ENCODE assay signal across 12 cellular contexts in genomic region chr17:42660692-42661345, GRCh38. TPM values are rescaled to one million over a fixed set of nuclear protein-coding genes. Genes with fewer than 3 reads are reported as not detected.
DNase-seq lines count a peak whose midpoint lies in the region; ATAC-seq, FAIRE-seq and TF ChIP-seq lines count a peak whose summit lies in the region.
"Had no signal": no experiment of that assay in that cellular context is flagged by ENCODE, and none has a peak within 500 bp of the region (broad histone marks: within the 10 kb centered on the region; RNA-seq: fewer than 3 reads in every experiment).

No MANE protein-coding gene starts in this region.

- DNase-seq in AG08396 (ENCODE audit: low spot score), result peak; percentile 66
- DNase-seq in HTR-8/SVneo (ENCODE audit: insufficient read length, low spot score), result peak; percentile 86
- DNase-seq in MCF 10A (ENCODE audit: unreplicated experiment), result peak; percentile 81
- DNase-seq in myocyte (ENCODE audit: low read depth), result peak; percentile 43
- no peak for DNase-seq in WERI-Rb-1
- no peak for DNase-seq in activated T-cell treated with anti-CD3 and anti-CD28 coated beads, Interleukin-2, amount 50 U/mL, for 24 hours
- no peak for DNase-seq in T1000 (lab: John Stamatoyannopoulos, UW)
- DNase-seq: NCI-H2171, substantia nigra had no signal

- no peak for ATAC-seq in GM18868 (IDR thresholded peaks at IDR 0.05; ENCODE audit: unreplicated experiment)

- no peak for FAIRE-seq in HTR-8/SVneo (lab: Jason Lieb, UNC)
- FAIRE-seq: D721Med had no signal

- no peak overlapping the region for H3K4me3 ChIP-seq in WERI-Rb-1 (ENCODE audit: low read depth, low read length)
- H3K4me3 ChIP-seq: skin epidermis had no signal

- peaks cover 34% of the 10 kb centered on the region for H3K36me3 ChIP-seq in WERI-Rb-1

- peaks cover 44% of the 10 kb centered on the region for H3K36me3 Mint-ChIP-seq in MCF 10A (ENCODE audit: insufficient read depth, unreplicated experiment)
- peaks cover 9% of the 10 kb centered on the region for H3K36me3 Mint-ChIP-seq in activated T-cell treated with anti-CD3 and anti-CD28 coated beads, Interleukin-2, amount 50 U/mL, for 24 hours (ENCODE audit: low read depth)

- TF ChIP-seq CTCF in MCF 10A (IDR thresholded peaks at IDR 0.05; ENCODE audit: unreplicated experiment) (no peak), WERI-Rb-1 (IDR thresholded peaks at IDR 0.05; ENCODE audit: low read depth, low read length) (no peak)

- no TSS peak for BruUV-seq in MCF 10A (replicated peaks; lab: Mats Ljungman, UMichigan)

- H3K27me3 Mint-ChIP-seq in MCF 10A (ENCODE audit: insufficient read depth, unreplicated experiment), result no peaks in the 10 kb centered on the region
- no peaks in the 10 kb centered on the region for H3K27me3 Mint-ChIP-seq in activated T-cell treated with anti-CD3 and anti-CD28 coated beads, Interleukin-2, amount 50 U/mL, for 24 hours

- peak overlapping the region; percentile 41 for H3K27ac Mint-ChIP-seq in MCF 10A (ENCODE audit: low read depth, unreplicated experiment)
- no peak overlapping the region for H3K27ac Mint-ChIP-seq in activated T-cell treated with anti-CD3 and anti-CD28 coated beads, Interleukin-2, amount 50 U/mL, for 24 hours

- POLR2A ChIA-PET in MCF 10A (lab: Yijun Ruan, JAX), result interaction anchor here (0.6 to 5.4 kb wide), 14 partner anchors 9 to 643 kb away, joined by 3 to 58 read pairs (median 4); partner anchors contain the start of genes BECN1, DNAJC7, PLEKHH3 and PSMC3IP

- CTCF ChIA-PET in MCF 10A (lab: Yijun Ruan, JAX), result interaction anchor here (0.7 to 2.5 kb wide), 4 partner anchors 14 to 83 kb away, joined by 4 to 9 read pairs (median 7); partner anchors contain the start of gene PSMC3IP

- no peaks in the 10 kb centered on the region for H3K9me3 Mint-ChIP-seq in MCF 10A (ENCODE audit: unreplicated experiment)
- H3K9me3 Mint-ChIP-seq in activated T-cell treated with anti-CD3 and anti-CD28 coated beads, Interleukin-2, amount 50 U/mL, for 24 hours, result no peaks in the 10 kb centered on the region

- H3K9me3 ChIP-seq in WERI-Rb-1 (ENCODE audit: severe bottlenecking), result peaks cover 5% of the 10 kb centered on the region

- peak overlapping the region; percentile 88 for H3K4me3 Mint-ChIP-seq in MCF 10A (ENCODE audit: unreplicated experiment)
- no peak overlapping the region for H3K4me3 Mint-ChIP-seq in activated T-cell treated with anti-CD3 and anti-CD28 coated beads, Interleukin-2, amount 50 U/mL, for 24 hours

- intact Hi-C loops in MCF 10A (cut with micrococcal nuclease), result no loop called here

- no peaks in the 10 kb centered on the region for H3K27me3 ChIP-seq in WERI-Rb-1 (ENCODE audit: insufficient read depth, low read depth, severe bottlenecking)

- H3K27ac ChIP-seq in WERI-Rb-1, result no peak overlapping the region

- H3K4me1 Mint-ChIP-seq in MCF 10A (ENCODE audit: insufficient read depth, unreplicated experiment), result peaks cover 16% of the 10 kb centered on the region
- H3K4me1 Mint-ChIP-seq in activated T-cell treated with anti-CD3 and anti-CD28 coated beads, Interleukin-2, amount 50 U/mL, for 24 hours (ENCODE audit: low read depth), result peaks cover 25% of the 10 kb centered on the region

RNA-seq across cellular contexts. Expression of gene TUBG2, which starts 1.7 kb away (rescaled TPM):
- total RNA-seq in MCF 10A (2022) (21.3 and 23.4 TPM in 2 replicates), myocyte (16.7 and 21.3 TPM in 2 replicates)
- polyA plus RNA-seq in myocyte (2012), result 33.1 TPM

RNA-seq across cellular contexts. Expression of gene PLEKHH3, which starts 16.0 kb away (rescaled TPM):
- total RNA-seq in MCF 10A (2022), result 12.5 and 12.9 TPM in 2 replicates
- 49.1 and 58.6 TPM in 2 replicates for total RNA-seq in myocyte
- 14.1 TPM for polyA plus RNA-seq in myocyte (2012)

RNA-seq across cellular contexts. Expression of gene CCR10, which starts 20.8 kb away (rescaled TPM):
- total RNA-seq in MCF 10A (2022) (0.21 and 0.22 TPM in 2 replicates), myocyte (0.53 TPM in 1 of 2 replicates, not detected in the other)
- polyA plus RNA-seq in myocyte (2012), result 0.59 TPM

RNA-seq across cellular contexts. Expression of gene CNTNAP1, which starts 21.5 kb away (rescaled TPM):
- total RNA-seq in MCF 10A (2022), result 1.2 and 1.5 TPM in 2 replicates
- 2.6 and 3.4 TPM in 2 replicates for total RNA-seq in myocyte
- polyA plus RNA-seq in myocyte (2012), result 3.2 TPM

RNA-seq across cellular contexts. Expression of gene TUBG1, which starts 51.3 kb away (rescaled TPM):
- total RNA-seq in MCF 10A (2022), result 57.8 and 60.2 TPM in 2 replicates
- 79.8 and 91.1 TPM in 2 replicates for total RNA-seq in myocyte
- 68.7 TPM for polyA plus RNA-seq in myocyte (2012)

Comparison
In these comparisons a context has a peak if more than half of its experiments do, and no peak if none do; other contexts are left out.
1. DNase-seq: peak in AG08396 (single experiment), HTR-8/SVneo (single experiment), MCF 10A (single experiment) and myocyte (single experiment); none in WERI-Rb-1 (single experiment), activated T-cell treated with anti-CD3 and anti-CD28 coated beads, Interleukin-2, amount 50 U/mL, for 24 hours (single experiment) and T1000 (single experiment).